Comparison of ENCODE assay signal across 1 cellular context in the genomic region with DNA sequence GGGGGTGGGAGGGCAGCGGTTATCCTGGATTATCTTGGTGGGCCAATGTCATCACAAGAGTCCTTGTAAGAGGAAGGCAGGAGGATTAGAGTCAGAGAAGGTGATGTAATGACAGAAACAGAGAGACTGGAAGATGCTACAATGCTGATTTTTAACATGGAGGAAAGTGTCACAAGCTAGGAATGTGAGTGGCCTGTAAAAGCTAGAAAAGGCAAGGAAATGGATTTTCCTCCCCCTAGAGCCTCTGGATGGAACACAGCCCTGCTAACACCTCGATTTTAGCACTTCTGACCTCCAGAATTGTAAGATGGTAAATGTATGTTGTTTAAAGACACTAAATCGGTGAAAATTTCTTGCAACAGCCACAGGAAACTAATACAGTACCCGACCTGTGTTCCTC.
TF ChIP-seq lines count a peak whose summit lies in the region.

No MANE protein-coding gene starts in this region.

TF ChIP-seq in SK-N-SH treated with all-trans-retinoic acid at 6 μM for 48 hours, 23 proteins besides CTCF, POLR2A, EP300 and RAD21 (continued from another document):
- no peak for TF ChIP-seq OSR1 (CRISPR knock-in tag; IDR thresholded peaks at IDR 0.05)
TF ChIP-seq in SK-N-SH treated with all-trans-retinoic acid at 6 μM for 48 hours: peak in this region for 0.
